7 cellular contexts compared by ENCODE assay signal in genomic region chr4:127479031-127479622, GRCh38.
A peak's percentile ranks its signal among the peaks of the same experiment; 100 is the strongest.
DNase-seq lines count a peak whose midpoint lies in the region; ATAC-seq and TF ChIP-seq lines count a peak whose summit lies in the region.

No MANE protein-coding gene starts in this region.

- H3K27me3 ChIP-seq in liver (ENCODE audit: control insufficient read depth in 4 of 4, insufficient read depth in 4 of 4, low read length in 3 of 4) = peaks cover 0 to 3% (median 0%) of the 10 kb centered on the region in 4 donors
- no peaks in the 10 kb centered on the region for H3K27me3 ChIP-seq in esophagus squamous epithelium
- H3K27me3 ChIP-seq in MG63 = no peaks in the 10 kb centered on the region

- peak; percentile 35 for DNase-seq in GM12865 (ENCODE audit: low read depth)
- DNase-seq in LNCaP clone FGC (ENCODE audit: low read depth) = peak; percentile 11
- DNase-seq in WTC11 (ENCODE audit: low spot score) = no peak
- no peak for DNase-seq in esophagus squamous epithelium (lab: John Stamatoyannopoulos, UW)
- DNase-seq in MG63 = no peak

- H3K36me3 ChIP-seq in liver (ENCODE audit: control insufficient read depth in 4 of 4, insufficient read depth in 3 of 4, low read depth in 1 of 4, low read length in 3 of 4) = no peaks in the 10 kb centered on the region
- H3K36me3 ChIP-seq in esophagus squamous epithelium = no peaks in the 10 kb centered on the region
- no peaks in the 10 kb centered on the region for H3K36me3 ChIP-seq in MG63

- no peak overlapping the region for H3K9ac ChIP-seq in liver (ENCODE audit: low read depth in 1 of 2, low read length in 2 of 2)

- no peak for TF ChIP-seq POLR2A in esophagus squamous epithelium (IDR thresholded peaks at IDR 0.05)

- H3K36me3 Mint-ChIP-seq in WTC11 = peaks cover 8% of the 10 kb centered on the region

- H3K4me1 Mint-ChIP-seq in WTC11 = no peaks in the 10 kb centered on the region

- peak; percentile 69 to 71 for TF ChIP-seq RAD21 in liver (IDR thresholded peaks at IDR 0.05)

- POLR2A ChIA-PET in WTC11 (lab: Charles Lee) = no interaction called here

- H3K27ac ChIP-seq in liver (ENCODE audit: low read depth in 1 of 2, low read length in 2 of 2) = no peak overlapping the region
- H3K27ac ChIP-seq in esophagus squamous epithelium = no peak overlapping the region

- intact Hi-C loops in esophagus squamous epithelium (cut with DNase I) = no loop called here

- no peak overlapping the region for H3K27ac Mint-ChIP-seq in WTC11

- H3K27me3 Mint-ChIP-seq in WTC11 (ENCODE audit: low read depth) = no peaks in the 10 kb centered on the region; the same call in 1 of the 2 replicates

- H3K4me3 ChIP-seq in GM12865 (ENCODE audit: low read depth, low read length) = no peak overlapping the region
- H3K4me3 ChIP-seq in LNCaP clone FGC (ENCODE audit: low read depth, low read length) = no peak overlapping the region
- H3K4me3 ChIP-seq in liver (ENCODE audit: low read depth in 1 of 3, low read length in 3 of 3) = no peak overlapping the region
- no peak overlapping the region for H3K4me3 ChIP-seq in esophagus squamous epithelium
- no peak overlapping the region for H3K4me3 ChIP-seq in MG63

- TF ChIP-seq CTCF in GM12865 (IDR thresholded peaks at IDR 0.05; ENCODE audit: insufficient read depth, low read depth, low read length, missing control alignments) (peak; percentile 33), LNCaP clone FGC (IDR thresholded peaks at IDR 0.05; ENCODE audit: control insufficient read depth, extremely low read depth, insufficient read depth) (peak; percentile 65), WTC11 (IDR thresholded peaks at IDR 0.05) (peak; percentile 47; the same call in 1 of the 2 replicates), liver (IDR thresholded peaks at IDR 0.05; ENCODE audit: low read depth, low read length, missing input control) (peak; percentile 26), esophagus squamous epithelium (IDR thresholded peaks at IDR 0.05) (peak in 3 of 6 experiments; percentile 29 to 44 (median 42))

- H3K4me1 ChIP-seq in liver (ENCODE audit: control insufficient read depth in 4 of 4, insufficient read depth in 4 of 4, low read length in 3 of 4) = no peaks in the 10 kb centered on the region
- no peaks in the 10 kb centered on the region for H3K4me1 ChIP-seq in esophagus squamous epithelium

- peaks cover 4% of the 10 kb centered on the region for H3K9me3 Mint-ChIP-seq in WTC11

- H3K9me3 ChIP-seq in liver (ENCODE audit: control insufficient read depth in 4 of 4, low read length in 3 of 4) (no peaks in the 10 kb centered on the region), esophagus squamous epithelium (no peaks in the 10 kb centered on the region), MG63 (no peaks in the 10 kb centered on the region)

- H3K4me3 Mint-ChIP-seq in WTC11 = no peak overlapping the region

- ATAC-seq in WTC11 (peak; percentile 38; the same call in 1 of the 2 replicates), HG02623 (IDR thresholded peaks at IDR 0.05; ENCODE audit: unreplicated experiment) (no peak)

- CTCF ChIA-PET in WTC11 (lab: Charles Lee) = interaction anchor here (0.7 to 1.0 kb wide), 5 partner anchors 15 to 572 kb away, joined by 3 read pairs; no protein-coding TSS in a partner anchor

TF ChIP-seq in WTC11, 78 proteins besides CTCF, POLR2A, EP300 and RAD21 (continues in another document):
- TF ChIP-seq ZNF512 (CRISPR knock-in tag; IDR thresholded peaks at IDR 0.05; ENCODE audit: borderline replicate concordance) (no peak), ZNF425 (CRISPR knock-in tag; conservative IDR thresholded peaks at IDR 0.05) (no peak), ZNF671 (CRISPR knock-in tag; IDR thresholded peaks at IDR 0.05) (no peak), FOXJ3 (CRISPR knock-in tag; IDR thresholded peaks at IDR 0.05; ENCODE audit: borderline replicate concordance) (no peak), ZNF232 (CRISPR knock-in tag; IDR thresholded peaks at IDR 0.05) (no peak), PRRX2 (CRISPR knock-in tag; IDR thresholded peaks at IDR 0.05) (no peak), ETV6 (CRISPR knock-in tag; IDR thresholded peaks at IDR 0.05) (no peak), ZBTB21 (CRISPR knock-in tag; IDR thresholded peaks at IDR 0.05; ENCODE audit: borderline replicate concordance) (no peak), GABPB1 (CRISPR knock-in tag; IDR thresholded peaks at IDR 0.05) (no peak), MAX (CRISPR knock-in tag; IDR thresholded peaks at IDR 0.05) (no peak)

TF ChIP-seq in liver, 16 proteins besides CTCF, POLR2A, EP300 and RAD21:
- TF ChIP-seq REST (IDR thresholded peaks at IDR 0.05) (no peak), FOXA1 (IDR thresholded peaks at IDR 0.05) (no peak), HNF4G (IDR thresholded peaks at IDR 0.05) (no peak), RXRA (IDR thresholded peaks at IDR 0.05) (no peak), EGR1 (IDR thresholded peaks at IDR 0.05; ENCODE audit: low read depth in 2 of 2) (no peak), MAX (IDR thresholded peaks at IDR 0.05) (no peak), FOXA2 (IDR thresholded peaks at IDR 0.05) (no peak), NR2F2 (IDR thresholded peaks at IDR 0.05) (no peak), SP1 (IDR thresholded peaks at IDR 0.05) (no peak), GABPA (IDR thresholded peaks at IDR 0.05 in 1 of 2, conservative IDR thresholded peaks at IDR 0.05 in 1 of 2) (no peak), YY1 (IDR thresholded peaks at IDR 0.05) (no peak), JUND (IDR thresholded peaks at IDR 0.05) (no peak), TAF1 (conservative IDR thresholded peaks at IDR 0.05) (no peak), HNF4A (conservative IDR thresholded peaks at IDR 0.05) (no peak)
- TF ChIP-seq, protein P1, sequence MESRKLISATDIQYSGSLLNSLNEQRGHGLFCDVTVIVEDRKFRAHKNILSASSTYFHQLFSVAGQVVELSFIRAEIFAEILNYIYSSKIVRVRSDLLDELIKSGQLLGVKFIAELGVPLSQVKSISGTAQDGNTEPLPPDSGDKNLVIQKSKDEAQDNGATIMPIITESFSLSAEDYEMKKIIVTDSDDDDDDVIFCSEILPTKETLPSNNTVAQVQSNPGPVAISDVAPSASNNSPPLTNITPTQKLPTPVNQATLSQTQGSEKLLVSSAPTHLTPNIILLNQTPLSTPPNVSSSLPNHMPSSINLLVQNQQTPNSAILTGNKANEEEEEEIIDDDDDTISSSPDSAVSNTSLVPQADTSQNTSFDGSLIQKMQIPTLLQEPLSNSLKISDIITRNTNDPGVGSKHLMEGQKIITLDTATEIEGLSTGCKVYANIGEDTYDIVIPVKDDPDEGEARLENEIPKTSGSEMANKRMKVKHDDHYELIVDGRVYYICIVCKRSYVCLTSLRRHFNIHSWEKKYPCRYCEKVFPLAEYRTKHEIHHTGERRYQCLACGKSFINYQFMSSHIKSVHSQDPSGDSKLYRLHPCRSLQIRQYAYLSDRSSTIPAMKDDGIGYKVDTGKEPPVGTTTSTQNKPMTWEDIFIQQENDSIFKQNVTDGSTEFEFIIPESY (IDR thresholded peaks at IDR 0.05) = no peak
- TF ChIP-seq, protein P2, sequence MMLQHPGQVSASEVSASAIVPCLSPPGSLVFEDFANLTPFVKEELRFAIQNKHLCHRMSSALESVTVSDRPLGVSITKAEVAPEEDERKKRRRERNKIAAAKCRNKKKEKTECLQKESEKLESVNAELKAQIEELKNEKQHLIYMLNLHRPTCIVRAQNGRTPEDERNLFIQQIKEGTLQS (IDR thresholded peaks at IDR 0.05) = no peak

Comparison
In these comparisons a context has a peak if more than half of its experiments do, and no peak if none do; other contexts are left out.
1. DNase-seq: peak in GM12865 (single experiment) and LNCaP clone FGC (single experiment); none in WTC11 (single experiment), esophagus squamous epithelium (single experiment) and MG63 (single experiment).